8 cellular contexts compared by ENCODE assay signal in the genomic region with DNA sequence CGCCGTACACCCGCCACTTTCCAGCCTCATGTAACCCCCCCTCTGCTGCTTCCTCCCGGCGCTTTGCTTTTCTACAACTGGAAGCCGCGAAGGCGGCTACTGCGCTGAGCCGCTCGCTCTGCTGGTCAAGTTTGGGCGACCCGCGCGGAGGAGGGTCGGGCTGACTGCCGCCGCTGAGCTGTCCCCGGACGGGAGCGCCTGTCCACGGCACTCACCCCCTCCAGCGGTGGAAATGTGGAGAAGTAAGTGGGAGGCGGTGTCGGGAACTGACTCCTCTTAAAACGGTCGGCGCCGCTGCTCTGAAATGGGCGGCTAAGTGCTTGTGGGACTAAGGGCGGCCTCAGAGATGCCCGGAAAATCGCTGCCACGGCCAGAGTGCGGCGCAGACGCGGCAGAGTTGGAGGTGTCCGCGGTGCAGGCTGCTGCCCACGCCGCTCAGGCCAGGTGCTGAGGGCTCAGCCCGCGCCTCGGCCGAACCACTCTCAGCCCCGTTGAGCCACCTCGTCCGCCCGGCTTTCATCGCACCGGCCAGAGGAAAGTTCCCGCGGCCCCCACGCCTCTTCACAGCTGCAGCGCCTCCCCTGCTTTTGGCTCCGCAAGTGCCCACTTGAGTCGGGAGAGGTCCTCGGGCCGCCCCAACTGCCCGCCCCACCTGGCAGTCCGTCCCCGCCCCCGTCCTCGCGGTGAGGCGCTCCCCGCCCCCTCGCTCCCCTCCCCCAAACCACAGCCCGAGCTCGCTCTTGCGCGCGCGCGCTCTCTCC. TPM values are rescaled to one million over a fixed set of nuclear protein-coding genes. Genes with fewer than 3 reads are reported as not detected.
A peak's percentile ranks its signal among the peaks of the same experiment; 100 is the strongest.
DNase-seq lines count a peak whose midpoint lies in the region.

No MANE protein-coding gene starts in this region.

- no peak overlapping the region for H3K27ac ChIP-seq in GM23248

- peak overlapping the region; percentile 74 for H3K4me3 ChIP-seq in GM23248
- H3K4me3 ChIP-seq in MG63: peak overlapping the region; percentile 55

- H3K36me3 ChIP-seq in GM23248 (ENCODE audit: low read depth): no peaks in the 10 kb centered on the region
- no peaks in the 10 kb centered on the region for H3K36me3 ChIP-seq in MG63

- no peaks in the 10 kb centered on the region for H3K9me2 ChIP-seq in GM23248 (ENCODE audit: insufficient read depth)

- no peaks in the 10 kb centered on the region for H3K79me2 ChIP-seq in GM23248 (ENCODE audit: insufficient read depth)

- peak overlapping the region; percentile 87 for H3K4me2 ChIP-seq in GM23248 (ENCODE audit: unreplicated experiment)

- in situ Hi-C loops in GM23248 (cut with MboI): no loop called here

- H4K20me1 ChIP-seq in GM23248 (ENCODE audit: insufficient read depth): no peaks in the 10 kb centered on the region

- DNase-seq in NCI-H2171 treated with DMSO at 0.1 percent for 48 hours (lab: John Stamatoyannopoulos, UW) (peak; percentile 16), NCI-H2171 (lab: John Stamatoyannopoulos, UW) (no peak), GM23248 (peak; percentile 72), MG63 (peak; percentile 79), globus pallidus (ENCODE audit: low spot score) (peak; percentile 25), occipital lobe (lab: John Stamatoyannopoulos, UW) (peak; percentile 46), NOMO-1 treated with dmso at 0.1 percent for 144 hours (lab: John Stamatoyannopoulos, UW; ENCODE audit: unreplicated experiment) (no peak)
- DNase-seq in activated T-cell treated with anti-CD3 and anti-CD28 coated beads, Interleukin-2, amount 50 U/mL, for 48 hours: peak; percentile 23 to 32

- H2AFZ ChIP-seq in GM23248: peak overlapping the region; percentile 85

- H3K9me3 ChIP-seq in GM23248 (ENCODE audit: low read depth) (no peaks in the 10 kb centered on the region), MG63 (no peaks in the 10 kb centered on the region)

- no peaks in the 10 kb centered on the region for H3F3A ChIP-seq in GM23248 (ENCODE audit: insufficient read depth)

- 2 to 5% methylated on average over 48 to 62 of the region's 76 CpGs for WGBS in GM23248 (ENCODE audit: low coverage in 1 of 2, low lambda C conversion rate in 2 of 2, missing lambda C conversion rate in 2 of 2), 2 experiments

- H3K27me3 ChIP-seq in GM23248 (replicated peaks; ENCODE audit: insufficient read depth) (peaks cover 21% of the 10 kb centered on the region), MG63 (peaks cover 22% of the 10 kb centered on the region)

- no peak overlapping the region for H3K9ac ChIP-seq in GM23248

- H3K4me1 ChIP-seq in GM23248 (ENCODE audit: insufficient read depth): no peaks in the 10 kb centered on the region

RNA-seq across cellular contexts. Expression of gene EPHA6, which starts 0.4 kb away (rescaled TPM):
- total RNA-seq in GM23248 (2014; rRNA removed; shearing (Covaris generic)): not detected in 2 replicates
- polyA plus RNA-seq in GM23248 (2016; fragmentation: Nextera tagmentation; extraction: Ambion mirVana): not detected in 2 replicates
- total RNA-seq in MG63 (2014; rRNA removed; shearing (Covaris generic); ENCODE audit: low replicate concordance): 0.30 TPM in 1 of 2 replicates, not detected in the other
- total RNA-seq in occipital lobe: 219 TPM

Comparison
In these comparisons a context has a peak if more than half of its experiments do, and no peak if none do; other contexts are left out.
1. DNase-seq: peak in NCI-H2171 treated with DMSO at 0.1 percent for 48 hours (single experiment), GM23248 (single experiment), MG63 (single experiment), activated T-cell treated with anti-CD3 and anti-CD28 coated beads, Interleukin-2, amount 50 U/mL, for 48 hours (2 of 2), globus pallidus (single experiment) and occipital lobe (single experiment); none in NCI-H2171 (single experiment) and NOMO-1 treated with dmso at 0.1 percent for 144 hours (single experiment).
2. RNA of gene EPHA6, which starts 0.4 kb away (total RNA-seq): 219 TPM in occipital lobe (single experiment); 0.30 TPM in MG63 and not detected in GM23248; every median in the first group is over 100 times any median in the second.